1 cellular context compared by ENCODE assay signal in genomic region chr16:58612965-58613364, GRCh38.
A peak's percentile ranks its signal among the peaks of the same experiment; 100 is the strongest.
TF ChIP-seq lines count a peak whose summit lies in the region.
"Not testable (repeated sequence)": the region's sequence is repeated elsewhere in the genome, so short reads cannot be mapped to it uniquely, and the experiment has no call there.

No MANE protein-coding gene starts in this region.

TF ChIP-seq in HepG2, 621 proteins besides CTCF, POLR2A, EP300 and RAD21 (continued from another document):
- peak; percentile 80; the same call in 1 of the 2 replicates for TF ChIP-seq ZBTB4 (CRISPR knock-in tag; IDR thresholded peaks at IDR 0.05; ENCODE audit: borderline replicate concordance)
- 0 out of 4 replicates have a peak, but pooled peaks have one; percentile 12 to 28 for TF ChIP-seq NR2F1 (CRISPR knock-in tag; IDR thresholded peaks at IDR 0.05)
- peak; percentile 40; the same call in 1 of the 2 replicates for TF ChIP-seq ZNF362 (CRISPR knock-in tag; IDR thresholded peaks at IDR 0.05; ENCODE audit: borderline replicate concordance)
- TF ChIP-seq ATF4 (CRISPR knock-in tag; IDR thresholded peaks at IDR 0.05) = peak in 1 of 2 experiments; percentile 46; a peak in 1 of 4 replicates
- TF ChIP-seq RARA (CRISPR knock-in tag; IDR thresholded peaks at IDR 0.05) = peak; percentile 62
- peak; percentile 90 for TF ChIP-seq ZBTB33 (CRISPR knock-in tag; IDR thresholded peaks at IDR 0.05)
- peak; percentile 38; the same call in 1 of the 2 replicates for TF ChIP-seq KAT8 (CRISPR knock-in tag; IDR thresholded peaks at IDR 0.05)
- TF ChIP-seq GATAD2A (CRISPR knock-in tag; IDR thresholded peaks at IDR 0.05) = peak; percentile 39; the same call in 1 of the 2 replicates
- TF ChIP-seq TP53 (CRISPR knock-in tag; conservative IDR thresholded peaks at IDR 0.05) = peak; percentile 83; the same call in 1 of the 2 replicates
- peak; percentile 53; the same call in 1 of the 2 replicates for TF ChIP-seq PITX1 (CRISPR knock-in tag; IDR thresholded peaks at IDR 0.05)
- peak; percentile 41; the same call in 1 of the 2 replicates for TF ChIP-seq ZNF281 (CRISPR knock-in tag; IDR thresholded peaks at IDR 0.05; ENCODE audit: borderline replicate concordance)
- TF ChIP-seq SALL1 (CRISPR knock-in tag; IDR thresholded peaks at IDR 0.05) = peak; percentile 62
- not testable (repeated sequence) for TF ChIP-seq NR2F6 (IDR thresholded peaks at IDR 0.05)
- peak; percentile 33; the same call in 1 of the 2 replicates for TF ChIP-seq NR2F6 (CRISPR knock-in tag; IDR thresholded peaks at IDR 0.05)
- peak; percentile 26; the same call in 1 of the 2 replicates for TF ChIP-seq HOMEZ (CRISPR knock-in tag; IDR thresholded peaks at IDR 0.05; ENCODE audit: low read depth)
- peak; percentile 35; the same call in 1 of the 2 replicates for TF ChIP-seq ARID5B (CRISPR knock-in tag; IDR thresholded peaks at IDR 0.05)
- TF ChIP-seq ONECUT2 (CRISPR knock-in tag; IDR thresholded peaks at IDR 0.05) = peak; percentile 44; the same call in 1 of the 2 replicates
- peak; percentile 41; the same call in 1 of the 2 replicates for TF ChIP-seq HOXA3 (CRISPR knock-in tag; IDR thresholded peaks at IDR 0.05)
TF ChIP-seq in HepG2: peak in this region for 20; not testable (repeated sequence) for 601.
